In the genomic region with DNA sequence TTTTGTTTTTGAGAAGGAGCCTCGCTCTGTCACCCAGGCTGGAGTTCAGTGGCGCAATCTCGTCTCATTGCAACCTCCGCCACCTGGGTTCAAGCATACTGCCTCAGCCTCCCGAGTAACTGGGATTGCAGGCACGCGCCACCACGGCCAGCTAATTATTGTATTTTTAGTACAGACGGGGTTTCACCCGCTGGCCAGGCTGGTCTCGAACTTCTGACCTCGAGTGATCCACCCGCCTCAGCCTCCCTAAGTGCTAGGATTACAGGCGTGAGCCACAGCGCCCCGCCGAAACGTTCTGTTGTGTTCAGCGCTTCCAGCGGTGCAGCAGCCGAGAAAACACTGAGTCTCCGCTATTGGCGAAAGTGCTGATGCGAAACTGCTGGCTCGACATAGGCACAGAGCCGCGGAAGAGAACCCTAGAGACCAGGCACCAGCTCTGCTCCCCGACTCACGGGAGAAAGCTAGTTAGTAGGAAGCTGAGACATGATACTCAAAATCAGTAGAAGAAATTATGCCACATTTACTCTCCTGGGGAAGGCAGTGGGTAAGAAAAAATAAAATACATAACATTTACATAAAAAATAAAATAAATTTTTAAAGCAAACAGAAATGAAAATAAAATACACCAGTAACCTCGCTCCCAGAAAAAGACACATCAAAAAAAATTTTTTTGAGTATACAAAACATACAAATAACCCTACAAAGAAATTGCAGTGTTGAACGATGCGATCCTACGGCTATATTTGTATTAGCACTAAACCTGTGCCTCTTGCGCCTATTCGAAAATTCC, we compare ENCODE assay signal across 8 cellular contexts. TPM values are rescaled to one million over a fixed set of nuclear protein-coding genes. Genes with fewer than 3 reads are reported as not detected.
DNase-seq lines count a peak whose midpoint lies in the region; ATAC-seq and TF ChIP-seq lines count a peak whose summit lies in the region.

No MANE protein-coding gene starts in this region.

- H2AK5ac ChIP-seq in neuronal stem cell (ENCODE audit: low read depth, low read length), result no peak overlapping the region

- H3K18ac ChIP-seq in neuronal stem cell (ENCODE audit: low read length), result peak overlapping the region; percentile 15

- no peaks in the 10 kb centered on the region for H3K9me3 Mint-ChIP-seq in GM23338
- no peaks in the 10 kb centered on the region for H3K9me3 Mint-ChIP-seq in activated T-helper 2 cell treated with anti-CD3 and anti-CD28 coated beads, Interferon-gamma antibody, Interleukin-2, Interleukin-4, amounts not matched to agents 10 μg/mL and 5 μg/mL and 100 μg/mL, durations not matched to agents 14 hours and 24 hours and 36 hours

- DNase-seq in GM23338 (ENCODE audit: low spot score), result peak; percentile 96
- DNase-seq in M059J (ENCODE audit: low read depth), result peak; percentile 93
- DNase-seq in RWPE1 (ENCODE audit: low spot score), result peak; percentile 73
- DNase-seq in activated T-helper 2 cell treated with anti-CD3 and anti-CD28 coated beads, Interferon-gamma antibody, Interleukin-2, Interleukin-4, amounts not matched to agents 10 μg/mL and 5 μg/mL and 100 μg/mL, durations not matched to agents 14 hours and 24 hours and 36 hours (ENCODE audit: low spot score), result peak; percentile 88
- DNase-seq in fibroblast of the conjunctiva (ENCODE audit: low read depth), result peak; percentile 85
- DNase-seq in neuronal stem cell (ENCODE audit: low spot score), result no peak
- peak in 40 of 49 donors; percentile 7 to 75 (median 48) for DNase-seq in substantia nigra (lab: John Stamatoyannopoulos, UW)

- intact Hi-C loops in activated T-helper 2 cell treated with anti-CD3 and anti-CD28 coated beads, Interferon-gamma antibody, Interleukin-2, Interleukin-4, amounts not matched to agents 10 μg/mL and 5 μg/mL and 100 μg/mL, durations not matched to agents 14 hours and 24 hours and 36 hours (cut with micrococcal nuclease), result loop anchor here (1.0 to 5.0 kb wide), 6 partner anchors 9 to 114 kb away; partner anchors contain the start of genes ANXA2R and ZNF131

- WGBS in neuronal stem cell (ENCODE audit: extremely low coverage in 2 of 2, insufficient read length in 2 of 2, insufficient replicate concordance in 1 of 2), 2 donors, result no CpG with 5 or more reads among the region's 35 CpGs

- H4K8ac ChIP-seq in neuronal stem cell (ENCODE audit: low read depth, low read length), result no peak overlapping the region

- H3K27me3 ChIP-seq in DOHH2 (ENCODE audit: control insufficient read depth, low read length) (no peaks in the 10 kb centered on the region), GM23338 (ENCODE audit: insufficient read depth) (peaks cover 89% of the 10 kb centered on the region), neuronal stem cell (ENCODE audit: control insufficient read depth in 3 of 3, insufficient read depth in 3 of 3, low read depth in 1 of 3, low read length in 3 of 3) (peaks cover 0 to 47% (median 3%) of the 10 kb centered on the region in 3 experiments)

- peak overlapping the region; percentile 86 for H3K4me3 Mint-ChIP-seq in GM23338
- H3K4me3 Mint-ChIP-seq in activated T-helper 2 cell treated with anti-CD3 and anti-CD28 coated beads, Interferon-gamma antibody, Interleukin-2, Interleukin-4, amounts not matched to agents 10 μg/mL and 5 μg/mL and 100 μg/mL, durations not matched to agents 14 hours and 24 hours and 36 hours (ENCODE audit: low read depth), result peak overlapping the region; percentile 85

- peaks cover 82% of the 10 kb centered on the region for H3K27me3 Mint-ChIP-seq in GM23338 (ENCODE audit: insufficient read depth, low read depth, poor library complexity)
- no peaks in the 10 kb centered on the region for H3K27me3 Mint-ChIP-seq in activated T-helper 2 cell treated with anti-CD3 and anti-CD28 coated beads, Interferon-gamma antibody, Interleukin-2, Interleukin-4, amounts not matched to agents 10 μg/mL and 5 μg/mL and 100 μg/mL, durations not matched to agents 14 hours and 24 hours and 36 hours (ENCODE audit: low read depth)

- H3K36me3 ChIP-seq in DOHH2 (ENCODE audit: control insufficient read depth, low read length) (no peaks in the 10 kb centered on the region), GM23338 (ENCODE audit: insufficient read depth) (no peaks in the 10 kb centered on the region), neuronal stem cell (replicated peaks in 1 of 2; ENCODE audit: control insufficient read depth in 2 of 2, insufficient read depth in 2 of 2, low read length in 2 of 2) (no peaks in the 10 kb centered on the region)

- H3F3A ChIP-seq in DOHH2 (ENCODE audit: control insufficient read depth, insufficient read depth) (peaks cover 28% of the 10 kb centered on the region), GM23338 (replicated peaks; ENCODE audit: low read depth) (peaks cover 10% of the 10 kb centered on the region)

- CTCF ChIA-PET in RWPE1 (lab: Yijun Ruan, JAX), result interaction anchor here (0.8 to 2.0 kb wide), 2 partner anchors 14 to 100 kb away, joined by 4 to 5 read pairs; no protein-coding TSS in a partner anchor

- no peak overlapping the region for H3K23ac ChIP-seq in neuronal stem cell (ENCODE audit: low read depth, low read length, poor library complexity)

- TF ChIP-seq CTCF in DOHH2 (IDR thresholded peaks at IDR 0.05; ENCODE audit: low read depth, low read length, poor library complexity, severe bottlenecking) (peak; percentile 48), GM23338 (conservative IDR thresholded peaks at IDR 0.05; ENCODE audit: low read depth in 2 of 2) (peak in 1 of 2 experiments; percentile 24; a peak in 3 of 4 replicates), RWPE1 (conservative IDR thresholded peaks at IDR 0.05; ENCODE audit: low read depth) (peak; percentile 22)

- no peak overlapping the region for H2BK5ac ChIP-seq in neuronal stem cell (ENCODE audit: low read length)

- H3K27ac ChIP-seq in DOHH2 (ENCODE audit: low read depth, low read length) (peak overlapping the region; percentile 85), GM23338 (ENCODE audit: low read depth) (no peak overlapping the region), RWPE1 (peak overlapping the region; percentile 98), neuronal stem cell (replicated peaks; ENCODE audit: low read length) (peak overlapping the region; percentile 64), substantia nigra (ENCODE audit: low read depth, low read length, poor library complexity, severe bottlenecking) (peak overlapping the region; percentile 83)

- H3K36me3 Mint-ChIP-seq in GM23338 (ENCODE audit: low read depth), result no peaks in the 10 kb centered on the region
- no peaks in the 10 kb centered on the region for H3K36me3 Mint-ChIP-seq in activated T-helper 2 cell treated with anti-CD3 and anti-CD28 coated beads, Interferon-gamma antibody, Interleukin-2, Interleukin-4, amounts not matched to agents 10 μg/mL and 5 μg/mL and 100 μg/mL, durations not matched to agents 14 hours and 24 hours and 36 hours (ENCODE audit: low read depth)

- peak overlapping the region; percentile 99 for H2AFZ ChIP-seq in GM23338
- peak overlapping the region; percentile 81 for H2AFZ ChIP-seq in neuronal stem cell (ENCODE audit: low read length)

- no peak overlapping the region for H3K4ac ChIP-seq in neuronal stem cell (ENCODE audit: low read length)

- H3K79me1 ChIP-seq in neuronal stem cell (ENCODE audit: low read depth, low read length), result no peaks in the 10 kb centered on the region

- peak overlapping the region; percentile 83 for H3K4me3 ChIP-seq in DOHH2 (ENCODE audit: low read length)
- H3K4me3 ChIP-seq in GM23338, result peak overlapping the region; percentile 62
- peak overlapping the region; percentile 44 to 71 for H3K4me3 ChIP-seq in neuronal stem cell (ENCODE audit: low read length in 2 of 2)

- H3K4me2 ChIP-seq in DOHH2 (ENCODE audit: low read length) (peak overlapping the region; percentile 94), GM23338 (peak overlapping the region; percentile 82), neuronal stem cell (ENCODE audit: insufficient read depth, low read length, poor library complexity, severe bottlenecking) (peak overlapping the region; percentile 75)

- peak; percentile 80 for ATAC-seq in GM23338

- H3K4me1 ChIP-seq in DOHH2 (ENCODE audit: control insufficient read depth, low read length), result peaks cover 29% of the 10 kb centered on the region
- no peaks in the 10 kb centered on the region for H3K4me1 ChIP-seq in GM23338 (ENCODE audit: insufficient read depth)
- H3K4me1 ChIP-seq in neuronal stem cell (ENCODE audit: control insufficient read depth in 2 of 2, insufficient read depth in 1 of 2, low read depth in 1 of 2, low read length in 2 of 2), result peaks cover 0 to 6% of the 10 kb centered on the region in 2 donors

- no peak overlapping the region for H2BK120ac ChIP-seq in neuronal stem cell (ENCODE audit: low read depth, low read length)

- H3K27ac Mint-ChIP-seq in GM23338, result no peak overlapping the region; the same call in 1 of the 2 replicates
- peak overlapping the region; percentile 95 for H3K27ac Mint-ChIP-seq in activated T-helper 2 cell treated with anti-CD3 and anti-CD28 coated beads, Interferon-gamma antibody, Interleukin-2, Interleukin-4, amounts not matched to agents 10 μg/mL and 5 μg/mL and 100 μg/mL, durations not matched to agents 14 hours and 24 hours and 36 hours

- H4K91ac ChIP-seq in neuronal stem cell (ENCODE audit: low read depth, low read length, poor library complexity), result no peak overlapping the region

- H4K20me1 ChIP-seq in DOHH2 (ENCODE audit: control insufficient read depth, insufficient read depth, low read depth, low read length) (no peaks in the 10 kb centered on the region), GM23338 (replicated peaks; ENCODE audit: insufficient read depth) (no peaks in the 10 kb centered on the region; the same call in 1 of the 2 replicates)

- POLR2A ChIA-PET in RWPE1 (lab: Yijun Ruan, JAX; ENCODE audit: low non-redundant PET), result no interaction called here

- H3K9me3 ChIP-seq in DOHH2 (ENCODE audit: control insufficient read depth, insufficient read depth, low read length), result no peaks in the 10 kb centered on the region
- H3K9me3 ChIP-seq in neuronal stem cell (replicated peaks in 1 of 2; ENCODE audit: control insufficient read depth in 2 of 2, insufficient read depth in 1 of 2, low read depth in 1 of 2, low read length in 2 of 2), result peaks cover 0 to 1% of the 10 kb centered on the region in 2 donors

- H2BK12ac ChIP-seq in neuronal stem cell (ENCODE audit: low read length), result no peak overlapping the region

- H3K9me2 ChIP-seq in DOHH2 (replicated peaks; ENCODE audit: control insufficient read depth, low read length) (no peaks in the 10 kb centered on the region), GM23338 (ENCODE audit: insufficient read depth) (no peaks in the 10 kb centered on the region)

- H3K9ac ChIP-seq in neuronal stem cell (ENCODE audit: low read depth, low read length, poor library complexity), result no peak overlapping the region

- no peak overlapping the region for H2BK15ac ChIP-seq in neuronal stem cell (ENCODE audit: low read length)

- H3K14ac ChIP-seq in neuronal stem cell (ENCODE audit: low read length), result no peak overlapping the region

- H3K79me2 ChIP-seq in DOHH2 (ENCODE audit: control insufficient read depth, low read length) (no peaks in the 10 kb centered on the region), GM23338 (replicated peaks; ENCODE audit: insufficient read depth) (no peaks in the 10 kb centered on the region)

- peaks cover 16% of the 10 kb centered on the region for H3K4me1 Mint-ChIP-seq in GM23338
- peaks cover 24% of the 10 kb centered on the region for H3K4me1 Mint-ChIP-seq in activated T-helper 2 cell treated with anti-CD3 and anti-CD28 coated beads, Interferon-gamma antibody, Interleukin-2, Interleukin-4, amounts not matched to agents 10 μg/mL and 5 μg/mL and 100 μg/mL, durations not matched to agents 14 hours and 24 hours and 36 hours (ENCODE audit: low read depth)

RNA-seq across cellular contexts. Expression of gene ANXA2R, which starts 31.6 kb away (rescaled TPM):
- 0.21 TPM in 1 of 2 replicates, not detected in the other for total RNA-seq in GM23338 (2014; rRNA removed; shearing (Covaris generic))
- polyA plus RNA-seq in GM23338 (2016; fragmentation: Nextera tagmentation; extraction: Ambion mirVana), result not detected in 2 replicates
- total RNA-seq in M059J (2014; rRNA removed; shearing (Covaris generic)), result 0.25 and 1.4 TPM in 2 replicates
- total RNA-seq in activated T-helper 2 cell treated with anti-CD3 and anti-CD28 coated beads, Interferon-gamma antibody, Interleukin-2, Interleukin-4, amounts not matched to agents 10 μg/mL and 5 μg/mL and 100 μg/mL, durations not matched to agents 14 hours and 24 hours and 36 hours, result 2.1 and 2.5 TPM in 2 replicates
- polyA plus RNA-seq in neuronal stem cell (2013, experiment 1 of 2), result 0.07 TPM
- 0.07 TPM for polyA plus RNA-seq in neuronal stem cell (2013, experiment 2 of 2)
